17 cellular contexts compared by ENCODE assay signal in the genomic region with DNA sequence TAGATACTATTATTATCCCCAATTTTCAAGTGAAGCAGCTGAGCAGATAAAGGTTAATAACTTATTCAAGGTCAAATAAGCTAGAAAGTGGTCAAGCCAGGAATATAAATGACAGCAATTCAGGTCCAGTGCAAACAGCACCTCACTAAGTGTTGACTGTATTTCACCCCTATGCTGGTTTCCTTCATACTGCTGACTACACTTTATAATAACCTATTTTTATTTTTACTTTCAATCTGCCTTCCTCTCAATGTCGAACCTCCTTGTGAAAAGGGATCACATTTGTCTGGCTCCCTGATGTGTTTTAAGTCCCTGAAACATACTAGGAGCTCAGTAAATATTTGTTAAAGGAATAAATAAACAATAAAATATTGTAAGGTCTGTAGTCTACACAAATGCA.
"Had no signal": no experiment of that assay in that cellular context is flagged by ENCODE, and none has a peak within 500 bp of the region (broad histone marks: within the 10 kb centered on the region; RNA-seq: fewer than 3 reads in every experiment).

No MANE protein-coding gene starts in this region.

- H3K27me3 ChIP-seq: brain microvascular endothelial cell, right lobe of liver, spleen had no signal

- H3K4me3 ChIP-seq: mucosa of descending colon, psoas muscle, right lobe of liver, spleen had no signal

- H3K4me1 ChIP-seq: psoas muscle, right lobe of liver, spleen had no signal

- H3K9me3 ChIP-seq: mucosa of descending colon, psoas muscle, right lobe of liver, spleen had no signal

- ATAC-seq: activated naive CD4-positive, alpha-beta T cell treated with anti-CD3 and anti-CD28 coated beads, Interleukin-2, amount 50 U/mL, for 72 hours; mucosa of descending colon; natural killer cell; psoas muscle; right lobe of liver; stimulated activated memory B cell treated with anti-CD40 and anti-IgM and Interleukin-4, amounts not matched to agents 10 μg/mL and 1 μg/mL and 100 μg/mL, for 72 hours had no signal

- DNase-seq: activated CD4-positive, alpha-beta T cell treated with anti-CD3 and anti-CD28 coated beads, Interleukin-2, amount 50 U/mL, for 1 hour; amygdala; brain microvascular endothelial cell; effector memory CD4-positive, alpha-beta T cell; mammary epithelial cell; mucosa of descending colon; natural killer cell; nucleus accumbens; psoas muscle; right lobe of liver; spleen; stimulated activated CD4-positive, alpha-beta T cell treated with anti-CD3 and anti-CD28 coated beads, Interleukin-1b, Interleukin-23, amount 100 ng/mL, for 48 hours; T-helper 2 cell had no signal

- H3K27ac ChIP-seq: brain microvascular endothelial cell, epithelial cell of prostate, psoas muscle, right lobe of liver, spleen had no signal

- H3K36me3 ChIP-seq: brain microvascular endothelial cell, right lobe of liver, spleen had no signal

- FAIRE-seq: TTC549 had no signal
